Comparison of ENCODE assay signal across 1 cellular context in genomic region chr11:118102721-118103261, GRCh38.
TF ChIP-seq lines count a peak whose summit lies in the region.

No MANE protein-coding gene starts in this region.

TF ChIP-seq in K562, 482 proteins besides CTCF, POLR2A, EP300 and RAD21 (continued from another document and continues in another):
- TF ChIP-seq IRF9 (tag; IDR thresholded peaks at IDR 0.05) (no peak), ZNF512 (tag; IDR thresholded peaks at IDR 0.05) (no peak), HMG20A (CRISPR knock-in tag; conservative IDR thresholded peaks at IDR 0.05) (no peak), ESRRA (IDR thresholded peaks at IDR 0.05; ENCODE audit: borderline replicate concordance, low read depth) (peak; percentile 75), ZNF316 (IDR thresholded peaks at IDR 0.05) (peak; percentile 41; the same call in 1 of the 2 replicates), MNT (conservative IDR thresholded peaks at IDR 0.05) (peak in 1 of 2 experiments; percentile 52; a peak in 2 of 4 replicates), SIRT6 (IDR thresholded peaks at IDR 0.05; ENCODE audit: low read depth, low read length) (no peak), ZNF668 (CRISPR knock-in tag; IDR thresholded peaks at IDR 0.05) (no peak), NFIC (IDR thresholded peaks at IDR 0.05) (peak; percentile 46; the same call in 1 of the 2 replicates), ZNF583 (CRISPR knock-in tag; IDR thresholded peaks at IDR 0.05) (no peak), MLLT1 (IDR thresholded peaks at IDR 0.05) (no peak), DIDO1 (tag; IDR thresholded peaks at IDR 0.05; ENCODE audit: low read depth) (no peak), TEAD1 (CRISPR knock-in tag; IDR thresholded peaks at IDR 0.05) (no peak), ZNF561 (CRISPR knock-in tag; conservative IDR thresholded peaks at IDR 0.05) (no peak), E2F1 (CRISPR knock-in tag; IDR thresholded peaks at IDR 0.05) (no peak), CBX5 (IDR thresholded peaks at IDR 0.05; ENCODE audit: borderline replicate concordance, low read depth) (no peak), U2AF2 (optimal IDR thresholded peaks at IDR 0.05; ENCODE audit: low read depth, low read length) (no peak), TRIM24 (IDR thresholded peaks at IDR 0.05) (peak; percentile 19 to 28; a peak in 2 of 4 replicates), POLR2G (IDR thresholded peaks at IDR 0.05; ENCODE audit: low read depth, low read length) (no peak; the same call in 1 of the 2 replicates), ZFP91 (CRISPR knock-in tag; IDR thresholded peaks at IDR 0.05) (no peak), SREBF1 (IDR thresholded peaks at IDR 0.05; ENCODE audit: borderline replicate concordance, low read depth, low read length) (no peak), CSDE1 (IDR thresholded peaks at IDR 0.05) (no peak), YBX1 (IDR thresholded peaks at IDR 0.05) (no peak), MITF (IDR thresholded peaks at IDR 0.05) (no peak), ZNF696 (CRISPR knock-in tag; conservative IDR thresholded peaks at IDR 0.05) (no peak), ZNF232 (CRISPR knock-in tag; IDR thresholded peaks at IDR 0.05) (no peak), CBX8 (IDR thresholded peaks at IDR 0.05; ENCODE audit: borderline replicate concordance, extremely low read depth, low read depth, low read length, poor library complexity, severe bottlenecking) (no peak), EWSR1 (IDR thresholded peaks at IDR 0.05; ENCODE audit: borderline replicate concordance, low read depth, partially characterized antibody) (no peak), ZNF274 (IDR thresholded peaks at IDR 0.05; ENCODE audit: borderline replicate concordance, low read depth, low read length) (no peak), ZSCAN32 (CRISPR knock-in tag; IDR thresholded peaks at IDR 0.05) (no peak), ATF2 (CRISPR knock-in tag; IDR thresholded peaks at IDR 0.05) (no peak), MLX (CRISPR knock-in tag; conservative IDR thresholded peaks at IDR 0.05) (no peak), TBL1XR1 (IDR thresholded peaks at IDR 0.05; ENCODE audit: low read length in 2 of 2) (peak; percentile 62 to 63; a peak in 2 of 4 replicates), CUX1 (CRISPR knock-in tag; IDR thresholded peaks at IDR 0.05) (no peak), GTF2A2 (tag; IDR thresholded peaks at IDR 0.05) (no peak), SMC3 (conservative IDR thresholded peaks at IDR 0.05; ENCODE audit: insufficient read depth, low read depth, low read length) (no peak), GABPB1 (CRISPR knock-in tag; IDR thresholded peaks at IDR 0.05) (no peak), NFYB (IDR thresholded peaks at IDR 0.05; ENCODE audit: extremely low read depth, insufficient read length) (no peak), FOS (IDR thresholded peaks at IDR 0.05; ENCODE audit: extremely low read depth, insufficient read length) (no peak), MEIS2 (IDR thresholded peaks at IDR 0.05; ENCODE audit: partially characterized antibody) (no peak), ZBTB9 (CRISPR knock-in tag; IDR thresholded peaks at IDR 0.05) (no peak), ZNF764 (CRISPR knock-in tag; IDR thresholded peaks at IDR 0.05; ENCODE audit: low read depth) (no peak), TBP (optimal IDR thresholded peaks at IDR 0.05; ENCODE audit: low read depth, low read length) (peak; percentile 52)
